In genomic region chr16:79651363-79651762, GRCh38 we compare ENCODE assay signal across 13 cellular contexts. TPM values are rescaled to one million over a fixed set of nuclear protein-coding genes. Genes with fewer than 3 reads are reported as not detected.
DNase-seq lines count a peak whose midpoint lies in the region; ATAC-seq, FAIRE-seq and TF ChIP-seq lines count a peak whose summit lies in the region.
"Had no signal": no experiment of that assay in that cellular context is flagged by ENCODE, and none has a peak within 500 bp of the region (broad histone marks: within the 10 kb centered on the region; RNA-seq: fewer than 3 reads in every experiment).

No MANE protein-coding gene starts in this region.

- no peaks in the 10 kb centered on the region for H3K79me2 ChIP-seq in keratinocyte (ENCODE audit: control insufficient read depth, insufficient read depth, low read length)

- no peak overlapping the region for H3K27ac ChIP-seq in dorsolateral prefrontal cortex
- H3K27ac ChIP-seq in keratinocyte (ENCODE audit: control insufficient read depth, insufficient read depth, low read length), result peak overlapping the region; percentile 58
- no peak overlapping the region for H3K27ac ChIP-seq in thoracic aorta

- peak overlapping the region; percentile 51 for H3K4me2 ChIP-seq in keratinocyte (ENCODE audit: control insufficient read depth, extremely low read depth, insufficient read depth, low read depth, low read length)

- H3K9ac ChIP-seq in keratinocyte (ENCODE audit: control insufficient read depth, extremely low read depth, insufficient read depth, low read length), result peak overlapping the region; percentile 19

- peak; percentile 85 for ATAC-seq in thoracic aorta (ENCODE audit: insufficient number of reproducible peaks, low FRiP score, low read depth)

- no peak overlapping the region for H2AFZ ChIP-seq in keratinocyte (ENCODE audit: control insufficient read depth, low read length)

- peak; percentile 97 for FAIRE-seq in keratinocyte (lab: Jason Lieb, UNC)

- no peaks in the 10 kb centered on the region for H3K9me1 ChIP-seq in keratinocyte (ENCODE audit: control insufficient read depth, extremely low read depth, insufficient read depth, low read length)

- H3K27me3 Mint-ChIP-seq in Caco-2 (ENCODE audit: insufficient read depth, unreplicated experiment), result no peaks in the 10 kb centered on the region

- dilution Hi-C loops in keratinocyte (cut with MboI; ENCODE audit: extremely low pct_ligation_motif_present, low sequenced_read_pairs), result no loop called here

- H3K36me3 ChIP-seq in keratinocyte (ENCODE audit: control insufficient read depth in 2 of 2, extremely low read depth in 1 of 2, insufficient read depth in 2 of 2, low read length in 2 of 2) (no peaks in the 10 kb centered on the region), thoracic aorta (no peaks in the 10 kb centered on the region), Caco-2 (ENCODE audit: control insufficient read depth, insufficient read depth, low read length) (no peaks in the 10 kb centered on the region)

- intact Hi-C loops in dorsolateral prefrontal cortex (cut with DNase I), result no loop called here
- intact Hi-C loops in Caco-2 (cut with micrococcal nuclease; ENCODE audit: unreplicated experiment), result no loop called here

- no peaks in the 10 kb centered on the region for H3K9me3 ChIP-seq in keratinocyte (ENCODE audit: control insufficient read depth, low read depth, low read length)
- H3K9me3 ChIP-seq in thoracic aorta, result no peaks in the 10 kb centered on the region
- no peaks in the 10 kb centered on the region for H3K9me3 ChIP-seq in Caco-2

- no peaks in the 10 kb centered on the region for H3K9me3 Mint-ChIP-seq in Caco-2 (ENCODE audit: unreplicated experiment)

- POLR2A ChIA-PET in Caco-2 (lab: Charles Lee), result no interaction called here

- H3K4me1 ChIP-seq in keratinocyte (ENCODE audit: control insufficient read depth, extremely low read depth, insufficient read depth, low read length) (peaks cover 32% of the 10 kb centered on the region), thoracic aorta (ENCODE audit: control insufficient read depth in 1 of 2, low read depth in 2 of 2) (peaks cover 6 to 8% of the 10 kb centered on the region in 2 donors), Caco-2 (no peaks in the 10 kb centered on the region)

- H3K4me3 ChIP-seq in dorsolateral prefrontal cortex (no peak overlapping the region), keratinocyte (ENCODE audit: control insufficient read depth in 2 of 3, extremely low read depth in 1 of 3, insufficient read depth in 2 of 3, low read depth in 1 of 3, low read length in 3 of 3) (no peak overlapping the region), thoracic aorta (no peak overlapping the region), Caco-2 (ENCODE audit: low read depth, low read length) (no peak overlapping the region)

- no peak overlapping the region for H3K4me3 Mint-ChIP-seq in Caco-2 (ENCODE audit: unreplicated experiment)

- BruUV-seq in Caco-2 (replicated peaks; lab: Mats Ljungman, UMichigan), result no TSS peak

- CTCF ChIA-PET in Caco-2 (lab: Charles Lee), result no interaction called here

- DNase-seq in LoVo (ENCODE audit: low spot score) (peak; percentile 44), dorsolateral prefrontal cortex (peak in 9 of 10 donors; percentile 8 to 81 (median 66)), keratinocyte (ENCODE audit: low read depth, low spot score) (no peak), thoracic aorta (ENCODE audit: low spot score) (peak; percentile 29), NCI-H2171 (lab: John Stamatoyannopoulos, UW) (no peak), activated gamma-delta T cell (lab: John Stamatoyannopoulos, UW) (no peak), Caco-2 (no peak)
- DNase-seq in stimulated activated CD4-positive, alpha-beta T cell treated with anti-CD3 and anti-CD28 coated beads, Interleukin-4, amount 100 ng/mL, for 1 hour, result no peak
- DNase-seq: activated effector memory CD4-positive, alpha-beta T cell treated with anti-CD3 and anti-CD28 coated beads, Interleukin-2, amount 50 U/mL, for 16 hours; DMS 273 treated with DMSO at 0.1 percent for 48 hours; NCI-H1105; stimulated activated CD4-positive, alpha-beta T cell treated with anti-CD3 and anti-CD28 coated beads, Interleukin-2, amount 100 ng/mL, for 24 hours had no signal

- H3K27me3 ChIP-seq in dorsolateral prefrontal cortex (peaks cover 0 to 46% (median 0%) of the 10 kb centered on the region in 45 donors), keratinocyte (ENCODE audit: control insufficient read depth, extremely low read depth, insufficient read depth, low read length) (no peaks in the 10 kb centered on the region), thoracic aorta (replicated peaks; ENCODE audit: insufficient read depth) (no peaks in the 10 kb centered on the region), Caco-2 (replicated peaks; ENCODE audit: control insufficient read depth, insufficient read depth, low read length) (no peaks in the 10 kb centered on the region; the same call in 1 of the 2 replicates)

- TF ChIP-seq CTCF in dorsolateral prefrontal cortex (IDR thresholded peaks at IDR 0.05 in 54 of 56, conservative IDR thresholded peaks at IDR 0.05 in 2 of 56; ENCODE audit: low read depth in 1 of 56, partially characterized antibody in 56 of 56), result peak in 2 of 56 donors; percentile 12 to 24
- no peak for TF ChIP-seq CTCF in keratinocyte (optimal IDR thresholded peaks at IDR 0.05 in 1 of 3, IDR thresholded peaks at IDR 0.05 in 1 of 3, conservative IDR thresholded peaks at IDR 0.05 in 1 of 3; ENCODE audit: extremely low read depth in 1 of 3, insufficient read depth in 2 of 3, low read length in 3 of 3)
- no peak for TF ChIP-seq CTCF in thoracic aorta (IDR thresholded peaks at IDR 0.05)
- no peak for TF ChIP-seq CTCF in Caco-2 (IDR thresholded peaks at IDR 0.05; ENCODE audit: insufficient read depth in 1 of 2, low read depth in 1 of 2, low read length in 1 of 2, severe bottlenecking in 1 of 2, unreplicated experiment in 1 of 2)

- H4K20me1 ChIP-seq in keratinocyte (ENCODE audit: control insufficient read depth, extremely low read depth, insufficient read depth, low read length), result no peaks in the 10 kb centered on the region

- H3K36me3 Mint-ChIP-seq in Caco-2 (ENCODE audit: insufficient read depth, unreplicated experiment), result no peaks in the 10 kb centered on the region

- H3K4me1 Mint-ChIP-seq in Caco-2 (ENCODE audit: low read depth, unreplicated experiment), result no peaks in the 10 kb centered on the region

- H3K27ac Mint-ChIP-seq in Caco-2 (ENCODE audit: unreplicated experiment), result no peak overlapping the region

RNA-seq across cellular contexts. Expression of gene MAF, which starts 50.8 kb away (rescaled TPM):
- total RNA-seq in dorsolateral prefrontal cortex, result 10 to 100 TPM; 14.0 to 73.0 (median 30.3) TPM
- polyA plus RNA-seq in keratinocyte, result 5.7 to 12.3 TPM (median 8.2 TPM) in 3 replicates
- polyA plus RNA-seq in keratinocyte (2011; ENCODE audit: low read depth), result 8.3 TPM
- 4.4 and 5.1 TPM in 2 replicates for polyA plus RNA-seq in keratinocyte (2011; cell fraction: cytosol; rRNA removed)
- 9.2 and 10.6 TPM in 2 replicates for polyA plus RNA-seq in keratinocyte (2011; cell fraction: nucleus; rRNA removed)
- polyA plus RNA-seq in keratinocyte (2012; ENCODE audit: low replicate concordance), result 9.6 and 15.6 TPM in 2 replicates
- 2.7 to 5.0 TPM (median 3.3 TPM) in 3 replicates for polyA minus RNA-seq in keratinocyte
- polyA minus RNA-seq in keratinocyte (2011; cell fraction: cytosol; rRNA and poly(A)+ RNA removed), result 17.8 TPM
- 10.4 and 11.7 TPM in 2 replicates for polyA minus RNA-seq in keratinocyte (2011; cell fraction: nucleus; rRNA and poly(A)+ RNA removed)
- 10 to 100 TPM; 20.0 to 41.8 TPM for total RNA-seq in thoracic aorta
- total RNA-seq in Caco-2 (2022), result 3.6 and 4.2 TPM in 2 replicates
- total RNA-seq: OCI-LY7 had no signal

Comparison
In these comparisons a context has a peak if more than half of its experiments do, and no peak if none do; other contexts are left out.
1. DNase-seq: peak in LoVo (single experiment), dorsolateral prefrontal cortex (9 of 10) and thoracic aorta (single experiment); none in keratinocyte (single experiment), stimulated activated CD4-positive, alpha-beta T cell treated with anti-CD3 and anti-CD28 coated beads, Interleukin-4, amount 100 ng/mL, for 1 hour (single experiment), NCI-H2171 (single experiment), activated gamma-delta T cell (single experiment) and Caco-2 (0 of 2).